ENCODE assay signal across 10 cellular contexts in genomic region chr14:92589213-92589852, GRCh38.
A peak's percentile ranks its signal among the peaks of the same experiment; 100 is the strongest.
DNase-seq lines count a peak whose midpoint lies in the region; ATAC-seq and TF ChIP-seq lines count a peak whose summit lies in the region.
"Had no signal": no experiment of that assay in that cellular context is flagged by ENCODE, and none has a peak within 500 bp of the region (broad histone marks: within the 10 kb centered on the region; RNA-seq: fewer than 3 reads in every experiment).

No MANE protein-coding gene starts in this region.

- H3K4me2 ChIP-seq in Karpas-422 (ENCODE audit: low read depth, low read length, poor library complexity, severe bottlenecking) (no peak overlapping the region), parathyroid adenoma (ENCODE audit: low read length) (no peak overlapping the region)

- no peaks in the 10 kb centered on the region for H4K20me1 ChIP-seq in Karpas-422 (ENCODE audit: insufficient read depth, low read depth, low read length)

- H3K79me2 ChIP-seq in Karpas-422 (ENCODE audit: low read length) (no peaks in the 10 kb centered on the region), parathyroid adenoma (no peaks in the 10 kb centered on the region)

- no peak for TF ChIP-seq POLR2A in GM18505 (IDR thresholded peaks at IDR 0.05; ENCODE audit: borderline replicate concordance, extremely low read depth, insufficient read depth, insufficient read length)

- no peak overlapping the region for H3K9ac ChIP-seq in Karpas-422 (ENCODE audit: low read length)
- H3K9ac ChIP-seq in parathyroid adenoma: no peak overlapping the region

- H3K27me3 ChIP-seq in Karpas-422 (ENCODE audit: low read length) (no peaks in the 10 kb centered on the region), parathyroid adenoma (ENCODE audit: control insufficient read depth, insufficient read depth, low read length) (no peaks in the 10 kb centered on the region)
- H3K27me3 ChIP-seq: dorsolateral prefrontal cortex had no signal

- H3K4me3 ChIP-seq in Karpas-422 (ENCODE audit: low read length) (no peak overlapping the region), coronary artery (no peak overlapping the region), parathyroid adenoma (ENCODE audit: low read depth, low read length) (no peak overlapping the region)
- H3K4me3 ChIP-seq: dorsolateral prefrontal cortex had no signal

- H3K27ac ChIP-seq in Karpas-422 (ENCODE audit: low read length) (no peak overlapping the region), coronary artery (peak overlapping the region; percentile 73 to 87), parathyroid adenoma (no peak overlapping the region)
- H3K27ac ChIP-seq: dorsolateral prefrontal cortex had no signal

- no peaks in the 10 kb centered on the region for H3K9me2 ChIP-seq in Karpas-422 (replicated peaks; ENCODE audit: insufficient read depth, low read length)

- DNase-seq in NCI-H146 (lab: John Stamatoyannopoulos, UW) (peak; percentile 16), NCI-H146 treated with DMSO at 0.1 percent for 48 hours (lab: John Stamatoyannopoulos, UW; ENCODE audit: unreplicated experiment) (no peak), Karpas-422 (peak; percentile 77), coronary artery (ENCODE audit: low spot score) (peak; percentile 41), nucleus accumbens (lab: John Stamatoyannopoulos, UW) (no peak)
- DNase-seq: stimulated activated CD4-positive, alpha-beta T cell treated with anti-CD3 and anti-CD28 coated beads, Interleukin-1b, Interleukin-23, amount 100 ng/mL, for 48 hours had no signal

- H3K36me3 ChIP-seq in Karpas-422 (ENCODE audit: insufficient read depth, low read length): no peaks in the 10 kb centered on the region
- H3K36me3 ChIP-seq in parathyroid adenoma (ENCODE audit: control insufficient read depth, insufficient read depth, low read length): no peaks in the 10 kb centered on the region

- H3K9me3 ChIP-seq in Karpas-422 (ENCODE audit: low read length) (no peaks in the 10 kb centered on the region), parathyroid adenoma (ENCODE audit: control insufficient read depth, low read length) (no peaks in the 10 kb centered on the region)

- H2AFZ ChIP-seq in Karpas-422 (ENCODE audit: low read length) (no peak overlapping the region), parathyroid adenoma (no peak overlapping the region)

- ATAC-seq in HG03039 (IDR thresholded peaks at IDR 0.05; ENCODE audit: unreplicated experiment) (no peak), GM18505 (IDR thresholded peaks at IDR 0.05; ENCODE audit: unreplicated experiment) (no peak)

- peaks cover 4% of the 10 kb centered on the region; the same call in 1 of the 2 replicates for H3K4me1 ChIP-seq in Karpas-422 (ENCODE audit: low read length)
- no peaks in the 10 kb centered on the region for H3K4me1 ChIP-seq in parathyroid adenoma

- TF ChIP-seq CTCF in coronary artery (IDR thresholded peaks at IDR 0.05) (no peak), parathyroid adenoma (IDR thresholded peaks at IDR 0.05) (peak; percentile 47)

Comparison
In these comparisons a context has a peak if more than half of its experiments do, and no peak if none do; other contexts are left out.
1. DNase-seq: peak in NCI-H146 (single experiment), Karpas-422 (single experiment) and coronary artery (single experiment); none in NCI-H146 treated with DMSO at 0.1 percent for 48 hours (single experiment) and nucleus accumbens (0 of 56).
2. H3K27ac ChIP-seq: peak in coronary artery (2 of 2); none in Karpas-422 (single experiment) and parathyroid adenoma (single experiment).